In the genomic region with DNA sequence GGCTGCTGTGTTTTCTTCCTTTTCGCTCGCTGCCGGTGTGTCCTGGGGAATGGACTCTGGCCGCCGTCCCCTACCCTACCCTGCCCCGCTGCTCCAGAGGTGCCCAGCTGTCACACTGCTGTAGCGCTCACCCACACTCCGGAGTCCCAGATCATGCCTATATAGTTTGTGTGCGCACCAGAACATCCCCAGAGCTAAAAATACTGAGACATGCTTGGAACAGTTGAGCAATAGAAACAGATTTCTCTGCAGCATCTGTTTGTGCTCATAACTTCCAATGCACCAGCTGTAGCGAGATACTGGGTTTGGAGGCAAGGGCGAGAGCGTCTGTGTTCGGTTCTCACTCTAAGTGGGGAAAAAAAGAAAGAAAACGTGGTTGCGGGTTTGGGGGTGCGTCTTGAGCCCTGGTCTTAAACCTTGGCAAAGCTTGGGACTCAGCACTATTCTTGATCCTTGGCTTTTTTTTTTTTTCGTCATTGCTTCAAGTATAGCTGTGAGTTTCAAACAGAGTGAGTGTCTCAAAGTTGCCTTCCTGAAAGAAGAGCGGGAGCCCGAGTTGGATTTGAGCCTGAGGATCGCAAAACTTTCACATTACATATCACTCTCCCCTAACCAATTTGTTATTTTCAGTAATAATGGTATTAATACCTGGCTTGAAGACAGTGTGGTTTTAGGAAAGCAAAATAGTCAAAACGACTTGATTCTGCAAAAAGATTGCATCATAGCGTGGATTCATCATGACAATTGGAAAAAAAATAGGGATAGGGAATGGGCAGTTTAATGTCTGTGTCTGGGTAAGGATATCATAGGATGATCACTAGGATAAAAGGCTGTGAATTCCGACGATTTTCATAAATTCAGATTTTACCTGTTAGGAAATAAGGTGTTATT, we compare ENCODE assay signal across 8 cellular contexts. TPM values are rescaled to one million over a fixed set of nuclear protein-coding genes. Genes with fewer than 3 reads are reported as not detected.
DNase-seq lines count a peak whose midpoint lies in the region; ATAC-seq and TF ChIP-seq lines count a peak whose summit lies in the region.

No MANE protein-coding gene starts in this region.

- peak overlapping the region; percentile 75 for H3K4me3 ChIP-seq in fibroblast of the aortic adventitia (ENCODE audit: low read depth, low read length)

- H3K4me3 Mint-ChIP-seq in neural crest cell: peak overlapping the region; percentile 86

- peaks cover 40% of the 10 kb centered on the region for H3K27me3 Mint-ChIP-seq in neural crest cell (ENCODE audit: low read depth)

- ATAC-seq in GM19023 (IDR thresholded peaks at IDR 0.05; ENCODE audit: unreplicated experiment) (no peak), HG02642 (IDR thresholded peaks at IDR 0.05; ENCODE audit: poor library complexity, unreplicated experiment) (no peak)

- DNase-seq in SKM-1 treated with dmso at 0.1 percent for 144 hours (lab: John Stamatoyannopoulos, UW; ENCODE audit: unreplicated experiment): peak; percentile 6
- no peak for DNase-seq in SKM-1 (lab: John Stamatoyannopoulos, UW; ENCODE audit: unreplicated experiment)
- DNase-seq in SW480 (ENCODE audit: low spot score): peak; percentile 25
- DNase-seq in fibroblast of the aortic adventitia (ENCODE audit: low read depth): peak; percentile 60
- no peak for DNase-seq in neural crest cell (ENCODE audit: low read depth, low spot score)
- DNase-seq in GM19238 (ENCODE audit: insufficient read length, low spot score): no peak

- H3K27ac Mint-ChIP-seq in neural crest cell (ENCODE audit: unreplicated experiment): no peak overlapping the region

- H3K36me3 Mint-ChIP-seq in neural crest cell (ENCODE audit: low read depth): no peaks in the 10 kb centered on the region

- peaks cover 28% of the 10 kb centered on the region for H3K4me1 Mint-ChIP-seq in neural crest cell

- TF ChIP-seq CTCF in fibroblast of the aortic adventitia (IDR thresholded peaks at IDR 0.05; ENCODE audit: insufficient read depth, low read length) (no peak), neural crest cell (conservative IDR thresholded peaks at IDR 0.05) (no peak)

- H3K9me3 Mint-ChIP-seq in neural crest cell: no peaks in the 10 kb centered on the region

RNA-seq across cellular contexts. Expression of gene KCNJ2, which starts 0.6 kb away (rescaled TPM):
- total RNA-seq in fibroblast of the aortic adventitia (ENCODE audit: low replicate concordance): 1.4 and 12.7 TPM in 2 replicates
- total RNA-seq in neural crest cell: 0.47 and 0.48 TPM in 2 replicates

Comparison
In these comparisons a context has a peak if more than half of its experiments do, and no peak if none do; other contexts are left out.
1. DNase-seq: peak in SKM-1 treated with dmso at 0.1 percent for 144 hours (single experiment), SW480 (single experiment) and fibroblast of the aortic adventitia (single experiment); none in SKM-1 (single experiment), neural crest cell (single experiment) and GM19238 (single experiment).